In genomic region chr22:19875061-19875530, GRCh38 we compare ENCODE assay signal across 13 cellular contexts. TPM values are rescaled to one million over a fixed set of nuclear protein-coding genes. Genes with fewer than 3 reads are reported as not detected.
DNase-seq lines count a peak whose midpoint lies in the region; ATAC-seq, FAIRE-seq and TF ChIP-seq lines count a peak whose summit lies in the region.
"Had no signal": no experiment of that assay in that cellular context is flagged by ENCODE, and none has a peak within 500 bp of the region (broad histone marks: within the 10 kb centered on the region; RNA-seq: fewer than 3 reads in every experiment).

No MANE protein-coding gene starts in this region.

- H2AFZ ChIP-seq in ACC112 (ENCODE audit: low read length, unreplicated experiment), result no peak overlapping the region
- no peak overlapping the region for H2AFZ ChIP-seq in H1 (ENCODE audit: low read length)

- no peak overlapping the region for H2BK120ac ChIP-seq in H1 (replicated peaks; ENCODE audit: low read depth, low read length)

- no peak overlapping the region for H2BK20ac ChIP-seq in H1 (ENCODE audit: low read length)

- ATAC-seq in GM18870 (IDR thresholded peaks at IDR 0.05; ENCODE audit: unreplicated experiment) (no peak), GM19467 (IDR thresholded peaks at IDR 0.05; ENCODE audit: unreplicated experiment) (no peak), GM21723 (IDR thresholded peaks at IDR 0.05; ENCODE audit: unreplicated experiment) (no peak)
- ATAC-seq: gastroesophageal sphincter had no signal

- no peak for FAIRE-seq in H1 (lab: Jason Lieb, UNC)

- no peak overlapping the region for H3K4me2 ChIP-seq in H1 (ENCODE audit: insufficient read depth in 1 of 2, low read depth in 2 of 2, low read length in 2 of 2)

- no peak overlapping the region for H4K91ac ChIP-seq in H1 (replicated peaks; ENCODE audit: insufficient read length, low read length)

- TF ChIP-seq RAD21 in H1 (IDR thresholded peaks at IDR 0.05 in 1 of 2, conservative IDR thresholded peaks at IDR 0.05 in 1 of 2; ENCODE audit: low read depth in 2 of 2, low read length in 2 of 2), result no peak

- H3K23me2 ChIP-seq in H1 (ENCODE audit: low read depth, low read length), result no peaks in the 10 kb centered on the region

- H3K18ac ChIP-seq in H1 (ENCODE audit: extremely low read depth, low read length), result no peak overlapping the region

- H3K27ac ChIP-seq in ACC112 (ENCODE audit: low read depth, low read length), result 0 out of 2 replicates have a peak overlapping the region, but pooled peaks have one; percentile 29
- 0 out of 2 replicates have a peak overlapping the region, but pooled peaks have one; percentile 0 for H3K27ac ChIP-seq in HUES64 (ENCODE audit: low read depth, low read length)
- no peak overlapping the region for H3K27ac ChIP-seq in H1 (ENCODE audit: low read depth, low read length)
- H3K27ac ChIP-seq: gastroesophageal sphincter, neutrophil had no signal

- no peak overlapping the region for H3K4ac ChIP-seq in H1 (replicated peaks; ENCODE audit: insufficient read length, low read depth, low read length)

- H3K27me3 ChIP-seq in ACC112 (ENCODE audit: insufficient read depth, low read length) (no peaks in the 10 kb centered on the region), HUES64 (ENCODE audit: insufficient read depth, low read length) (no peaks in the 10 kb centered on the region), H1 (replicated peaks in 1 of 4; ENCODE audit: control insufficient read depth in 3 of 4, extremely low read depth in 1 of 4, insufficient read depth in 3 of 4, low read length in 3 of 4) (no peaks in the 10 kb centered on the region)
- H3K27me3 ChIP-seq: gastroesophageal sphincter, neutrophil had no signal

- H4K5ac ChIP-seq in H1 (ENCODE audit: insufficient read length, low read depth, low read length), result no peak overlapping the region

- no peaks in the 10 kb centered on the region for H4K20me1 ChIP-seq in H1 (replicated peaks in 1 of 2; ENCODE audit: control insufficient read depth in 1 of 2, insufficient read depth in 2 of 2, low read length in 2 of 2)

- H3K9ac ChIP-seq in HUES64 (ENCODE audit: low read depth, low read length) (no peak overlapping the region), H1 (replicated peaks in 1 of 4; ENCODE audit: extremely low read depth in 1 of 4, low read depth in 3 of 4, low read length in 3 of 4) (no peak overlapping the region)

- H3K4me1 Mint-ChIP-seq in osteocyte (ENCODE audit: unreplicated experiment), result peaks cover 48% of the 10 kb centered on the region

- no peak overlapping the region for H2AK5ac ChIP-seq in H1 (ENCODE audit: low read depth, low read length)

- H3K36me3 ChIP-seq in ACC112 (ENCODE audit: insufficient read depth, low read length) (no peaks in the 10 kb centered on the region), HUES64 (ENCODE audit: insufficient read depth, low read length) (peaks cover 5% of the 10 kb centered on the region; the same call in 1 of the 2 replicates), H1 (ENCODE audit: control insufficient read depth in 2 of 4, insufficient read depth in 4 of 4, low read length in 3 of 4) (0 out of 8 replicates have a peak, but pooled peaks cover 0 to 2% (median 0%) of the 10 kb centered on the region in 4 experiments)

- H3K79me2 ChIP-seq in ACC112 (ENCODE audit: control insufficient read depth, insufficient read depth, low read length, unreplicated experiment) (peaks cover 5% of the 10 kb centered on the region), H1 (ENCODE audit: control insufficient read depth in 1 of 2, insufficient read depth in 2 of 2, low read length in 2 of 2) (no peaks in the 10 kb centered on the region)

- no peak overlapping the region for H2BK12ac ChIP-seq in H1 (ENCODE audit: low read depth, low read length)

- POLR2A ChIA-PET in H1 (lab: Charles Lee; ENCODE audit: partially characterized antibody), result interaction anchor here (0.7 to 0.9 kb wide), 2 partner anchors 17 to 26 kb away, joined by 3 read pairs; no protein-coding TSS in a partner anchor

- CTCF ChIA-PET in H1 (lab: Charles Lee; ENCODE audit: partially characterized antibody), result interaction anchor here (0.6 to 2.6 kb wide), 5 partner anchors 10 to 1800 kb away, joined by 3 to 7 read pairs (median 5); no protein-coding TSS in a partner anchor

- 0 out of 2 replicates have a peak overlapping the region, but pooled peaks have one; percentile 52 for H2BK5ac ChIP-seq in H1 (ENCODE audit: low read depth, low read length)

- H3K4me3 ChIP-seq in ACC112 (ENCODE audit: low read depth, low read length) (no peak overlapping the region), HUES64 (ENCODE audit: low read length) (no peak overlapping the region), H1 (ENCODE audit: extremely low read depth in 1 of 4, insufficient read depth in 2 of 4, low read depth in 3 of 4, low read length in 4 of 4) (no peak overlapping the region), foreskin fibroblast (ENCODE audit: low read depth in 1 of 2, low read length in 2 of 2) (no peak overlapping the region)
- H3K4me3 ChIP-seq: gastroesophageal sphincter had no signal

- H3K4me3 Mint-ChIP-seq in osteocyte (ENCODE audit: unreplicated experiment), result no peak overlapping the region

- H3K4me1 ChIP-seq in ACC112 (ENCODE audit: control insufficient read depth, insufficient read depth, low read length, unreplicated experiment) (peaks cover 45% of the 10 kb centered on the region), HUES64 (ENCODE audit: insufficient read depth, low read length) (peaks cover 5% of the 10 kb centered on the region; the same call in 1 of the 2 replicates), H1 (replicated peaks in 1 of 4; ENCODE audit: control insufficient read depth in 3 of 4, insufficient read depth in 4 of 4, low read length in 3 of 4) (peaks cover 0 to 7% (median 4%) of the 10 kb centered on the region in 4 experiments; a peak in 4 of 7 replicates)

- no peak overlapping the region for H3K14ac ChIP-seq in H1 (ENCODE audit: insufficient read length)

- WGBS in HUES64, result 84% methylated on average over 12 of the region's 12 CpGs
- WGBS in H1 (ENCODE audit: extremely low coverage in 1 of 2, insufficient coverage in 1 of 2, insufficient read length in 1 of 2, insufficient replicate concordance in 2 of 2, low coverage in 1 of 2, low lambda C conversion rate in 2 of 2, missing lambda C conversion rate in 1 of 2), 2 experiments, result 81% methylated on average over 12 of the region's 12 CpGs; no CpG with 5 or more reads in 1 of the 2 experiments

- no peaks in the 10 kb centered on the region for H3K9me3 Mint-ChIP-seq in osteocyte (ENCODE audit: unreplicated experiment)

- H3K23ac ChIP-seq in H1 (ENCODE audit: insufficient read length), result no peak overlapping the region

- H3K36me3 Mint-ChIP-seq in osteocyte (ENCODE audit: unreplicated experiment), result no peaks in the 10 kb centered on the region

- H3K9me3 ChIP-seq in HUES64 (ENCODE audit: insufficient read depth, low read depth, low read length) (no peaks in the 10 kb centered on the region), H1 (ENCODE audit: insufficient read depth in 2 of 2, low read depth in 1 of 2, low read length in 1 of 2) (no peaks in the 10 kb centered on the region)
- H3K9me3 ChIP-seq: gastroesophageal sphincter, neutrophil had no signal

- no peak for DNase-seq in H1 (ENCODE audit: low read depth in 1 of 2, low spot score in 2 of 2)
- no peak for DNase-seq in osteocyte (ENCODE audit: extremely low spot score, unreplicated experiment)
- DNase-seq in foreskin fibroblast, result no peak
- DNase-seq: KBM-7, NCI-H146, NCI-H524 treated with DMSO at 0.1 percent for 48 hours had no signal

- H3K27me3 Mint-ChIP-seq in osteocyte (ENCODE audit: unreplicated experiment), result no peaks in the 10 kb centered on the region

- TF ChIP-seq EP300 in H1 (IDR thresholded peaks at IDR 0.05; ENCODE audit: borderline replicate concordance in 1 of 2, low read depth in 2 of 2, low read length in 2 of 2), result no peak

- no peak overlapping the region for H3K56ac ChIP-seq in H1 (replicated peaks; ENCODE audit: insufficient read length, low read depth, low read length)

- no peak overlapping the region for H2BK15ac ChIP-seq in H1 (ENCODE audit: low read length)

- no peak for TF ChIP-seq POLR2A in H1 (IDR thresholded peaks at IDR 0.05; ENCODE audit: control extremely low read depth in 1 of 2, low read depth in 2 of 2, low read length in 2 of 2)

- peak overlapping the region; percentile 41 for H3K27ac Mint-ChIP-seq in osteocyte (ENCODE audit: unreplicated experiment)

- no peaks in the 10 kb centered on the region; the same call in 1 of the 2 replicates for H3K79me1 ChIP-seq in H1 (ENCODE audit: low read depth, low read length)

- TF ChIP-seq CTCF in H1 (IDR thresholded peaks at IDR 0.05; ENCODE audit: control extremely low read depth in 1 of 3, insufficient read depth in 1 of 3, low read depth in 1 of 3, low read length in 3 of 3), result no peak
- no peak for TF ChIP-seq CTCF in osteocyte (IDR thresholded peaks at IDR 0.05)
- TF ChIP-seq CTCF in foreskin fibroblast (IDR thresholded peaks at IDR 0.05; ENCODE audit: low read depth, low read length), result no peak

- H4K8ac ChIP-seq in H1 (ENCODE audit: extremely low read depth, insufficient read depth, low read length), result no peak overlapping the region

TF ChIP-seq in H1, 55 proteins besides CTCF, POLR2A, EP300 and RAD21 (continues in another document):
- no peak for TF ChIP-seq SIN3A (conservative IDR thresholded peaks at IDR 0.05 in 1 of 2, IDR thresholded peaks at IDR 0.05 in 1 of 2; ENCODE audit: low read depth in 1 of 2, low read length in 2 of 2)

RNA-seq across cellular contexts. Expression of gene GNB1L, which starts 20.4 kb away (rescaled TPM):
- 9.5 TPM for polyA plus RNA-seq in HUES64 (2013, experiment 1 of 2)
- polyA plus RNA-seq in HUES64 (2013, experiment 2 of 2), result 11.0 TPM
- total RNA-seq in H1 (2021; fragmentation: NEBNext Ultra II Directional; extraction: Animal tissue kit (Norgen Biotek cat#: 25700)), result 14.3 and 15.6 TPM in 2 replicates
- 14.0 and 23.2 TPM in 2 replicates for polyA plus RNA-seq in H1 (2011; rRNA removed)
- 17.3 TPM for polyA plus RNA-seq in H1 (2011; cell fraction: cytosol; rRNA removed)
- 21.9 TPM for polyA plus RNA-seq in H1 (2011; cell fraction: nucleus; rRNA removed)
- 9.1 to 18.9 TPM (median 16.9 TPM) in 4 replicates for polyA plus RNA-seq in H1 (2012, experiment 1 of 2)
- 14.8 TPM for polyA plus RNA-seq in H1 (2012, experiment 2 of 2)
- 5.8 TPM for polyA plus RNA-seq in H1 (2013, experiment 1 of 2)
- polyA plus RNA-seq in H1 (2013, experiment 2 of 2), result 5.3 TPM
- 3.8 and 4.5 TPM in 2 replicates for polyA minus RNA-seq in H1 (2011; rRNA and poly(A)+ RNA removed)
- 6.1 TPM for polyA minus RNA-seq in H1 (2011; cell fraction: cytosol; rRNA and poly(A)+ RNA removed)
- polyA minus RNA-seq in H1 (2011; cell fraction: nucleus; rRNA and poly(A)+ RNA removed), result 5.6 TPM
- 6.0 and 6.1 TPM in 2 replicates for total RNA-seq in osteocyte

RNA-seq across cellular contexts. Expression of gene RTL10, which starts 20.4 kb away (rescaled TPM):
- 9.9 TPM for polyA plus RNA-seq in HUES64 (2013, experiment 1 of 2)
- polyA plus RNA-seq in HUES64 (2013, experiment 2 of 2), result 9.8 TPM
- total RNA-seq in H1 (2021; fragmentation: NEBNext Ultra II Directional; extraction: Animal tissue kit (Norgen Biotek cat#: 25700)), result 16.1 and 18.8 TPM in 2 replicates
- polyA plus RNA-seq in H1 (2011; rRNA removed), result 11.5 and 15.5 TPM in 2 replicates
- 9.8 TPM for polyA plus RNA-seq in H1 (2011; cell fraction: cytosol; rRNA removed)
- 21.7 TPM for polyA plus RNA-seq in H1 (2011; cell fraction: nucleus; rRNA removed)
- 9.6 to 13.3 TPM (median 12.3 TPM) in 4 replicates for polyA plus RNA-seq in H1 (2012, experiment 1 of 2)
- 9.3 TPM for polyA plus RNA-seq in H1 (2012, experiment 2 of 2)
- polyA plus RNA-seq in H1 (2013, experiment 1 of 2), result 7.9 TPM
- polyA plus RNA-seq in H1 (2013, experiment 2 of 2), result 7.7 TPM
- 32.1 and 33.6 TPM in 2 replicates for polyA minus RNA-seq in H1 (2011; rRNA and poly(A)+ RNA removed)
- 10.3 TPM for polyA minus RNA-seq in H1 (2011; cell fraction: cytosol; rRNA and poly(A)+ RNA removed)
- polyA minus RNA-seq in H1 (2011; cell fraction: nucleus; rRNA and poly(A)+ RNA removed), result 21.5 TPM
- 28.5 and 30.4 TPM in 2 replicates for total RNA-seq in osteocyte
